Comparison of ENCODE assay signal across 13 cellular contexts in genomic region chr14:58829594-58829993, GRCh38.
DNase-seq lines count a peak whose midpoint lies in the region; ATAC-seq and TF ChIP-seq lines count a peak whose summit lies in the region.
"Had no signal": no experiment of that assay in that cellular context is flagged by ENCODE, and none has a peak within 500 bp of the region (broad histone marks: within the 10 kb centered on the region; RNA-seq: fewer than 3 reads in every experiment).

No MANE protein-coding gene starts in this region.

- H3K9ac ChIP-seq in adipocyte (ENCODE audit: low read length) (no peak overlapping the region), liver (ENCODE audit: low read depth in 1 of 2, low read length in 2 of 2) (no peak overlapping the region)

- H3K36me3 ChIP-seq in adipocyte (ENCODE audit: control insufficient read depth, insufficient read depth, low read length, severe bottlenecking) (no peaks in the 10 kb centered on the region), liver (ENCODE audit: control insufficient read depth in 4 of 4, insufficient read depth in 3 of 4, low read depth in 1 of 4, low read length in 3 of 4) (no peaks in the 10 kb centered on the region)
- H3K36me3 ChIP-seq: ascending aorta had no signal

- DNase-seq in DMS79 (lab: John Stamatoyannopoulos, UW) (peak; percentile 83), NCI-H1436 (lab: John Stamatoyannopoulos, UW) (peak; percentile 77), adipocyte (ENCODE audit: low read depth) (peak; percentile 16), activated gamma-delta T cell treated with Interleukin-2 at 50 U/mL for 16 hours (no peak), NCI-H1092 (lab: John Stamatoyannopoulos, UW) (no peak)
- DNase-seq: activated B cell treated with CpG ODN at 0.5 μM for 24 hours; activated T-cell treated with anti-CD3 and anti-CD28 coated beads, Interleukin-2, amount 50 U/mL, for 1 hour; stimulated activated naive CD8-positive, alpha-beta T cell treated with anti-CD3 and anti-CD28 coated beads, Interleukin-15, Interleukin-2, amounts not matched to agents 100 U/mL and 50 U/mL, for 24 hours had no signal

- ATAC-seq in HG02938 (IDR thresholded peaks at IDR 0.05; ENCODE audit: unreplicated experiment) (no peak), GM19463 (IDR thresholded peaks at IDR 0.05; ENCODE audit: unreplicated experiment) (no peak)
- ATAC-seq: stimulated activated naive CD8-positive, alpha-beta T cell treated with anti-CD3 and anti-CD28 coated beads, Interleukin-15, Interleukin-2, amounts not matched to agents 100 U/mL and 50 U/mL, for 24 hours had no signal

- H3K4me1 ChIP-seq in adipocyte (ENCODE audit: control insufficient read depth, insufficient read depth, low read length) (no peaks in the 10 kb centered on the region), liver (ENCODE audit: control insufficient read depth in 4 of 4, insufficient read depth in 4 of 4, low read length in 3 of 4) (peaks cover 0 to 3% (median under 1%) of the 10 kb centered on the region in 4 donors)
- H3K4me1 ChIP-seq: ascending aorta had no signal

- no peak for TF ChIP-seq RAD21 in liver (IDR thresholded peaks at IDR 0.05)

- H3K9me3 ChIP-seq in adipocyte (ENCODE audit: control insufficient read depth, low read length) (peaks cover 6% of the 10 kb centered on the region), liver (ENCODE audit: control insufficient read depth in 4 of 4, low read length in 3 of 4) (peaks cover 0 to 5% (median 0%) of the 10 kb centered on the region in 4 donors)
- H3K9me3 ChIP-seq: ascending aorta had no signal

- no peak overlapping the region for H3K27ac ChIP-seq in liver (ENCODE audit: low read depth in 1 of 2, low read length in 2 of 2)
- H3K27ac ChIP-seq: ascending aorta, C4-2B had no signal

- H3K27me3 ChIP-seq in adipocyte (replicated peaks; ENCODE audit: control insufficient read depth, insufficient read depth, low read length) (peaks cover 4% of the 10 kb centered on the region), liver (ENCODE audit: control insufficient read depth in 4 of 4, insufficient read depth in 4 of 4, low read length in 3 of 4) (no peaks in the 10 kb centered on the region)
- H3K27me3 ChIP-seq: ascending aorta had no signal

- TF ChIP-seq CTCF in liver (IDR thresholded peaks at IDR 0.05; ENCODE audit: low read depth, low read length, missing input control), result no peak

- 20% methylated on average over 3 of the region's 3 CpGs for WGBS in liver

- H3K4me3 ChIP-seq in adipocyte (ENCODE audit: low read length), result no peak overlapping the region
- H3K4me3 ChIP-seq in liver (ENCODE audit: low read depth in 1 of 3, low read length in 3 of 3), result no peak overlapping the region
- H3K4me3 ChIP-seq: ascending aorta had no signal

TF ChIP-seq in liver, 16 proteins besides CTCF, POLR2A, EP300 and RAD21:
- TF ChIP-seq JUND (IDR thresholded peaks at IDR 0.05), result peak; percentile 62 to 67
- TF ChIP-seq SP1 (IDR thresholded peaks at IDR 0.05), result no peak
- peak in 1 of 2 donors; percentile 29 for TF ChIP-seq HNF4A (conservative IDR thresholded peaks at IDR 0.05)
- TF ChIP-seq EGR1 (IDR thresholded peaks at IDR 0.05; ENCODE audit: low read depth in 2 of 2), result no peak
- no peak for TF ChIP-seq NR2F2 (IDR thresholded peaks at IDR 0.05)
- no peak for TF ChIP-seq YY1 (IDR thresholded peaks at IDR 0.05)
- TF ChIP-seq RXRA (IDR thresholded peaks at IDR 0.05), result peak in 1 of 2 donors; percentile 5

Comparison
In these comparisons a context has a peak if more than half of its experiments do, and no peak if none do; other contexts are left out.
1. DNase-seq: peak in DMS79 (single experiment), NCI-H1436 (single experiment) and adipocyte (single experiment); none in activated gamma-delta T cell treated with Interleukin-2 at 50 U/mL for 16 hours (single experiment) and NCI-H1092 (single experiment).